In the genomic region with DNA sequence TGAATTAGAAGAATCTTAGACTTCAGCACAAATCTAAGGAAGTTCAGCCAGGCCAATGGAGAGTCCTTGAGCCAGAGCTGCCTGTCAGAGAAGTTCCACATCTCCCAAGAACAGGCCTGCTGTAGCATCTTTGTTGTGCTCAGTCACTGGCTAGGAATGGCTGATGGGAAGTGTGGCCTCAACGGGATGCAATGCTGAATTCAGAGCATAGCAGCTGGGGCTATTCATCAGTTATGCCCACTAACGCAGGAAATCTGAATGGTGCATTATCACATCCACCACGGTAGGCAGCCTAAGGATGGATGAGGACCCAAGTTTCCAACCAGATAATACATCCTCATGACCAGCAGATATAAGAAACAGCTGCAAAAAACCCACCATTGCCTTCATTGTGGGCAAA, we compare ENCODE assay signal across 1 cellular context.
TF ChIP-seq lines count a peak whose summit lies in the region.

No MANE protein-coding gene starts in this region.

TF ChIP-seq in IMR-90, 13 proteins besides CTCF, POLR2A, EP300 and RAD21:
- TF ChIP-seq, protein P1, sequence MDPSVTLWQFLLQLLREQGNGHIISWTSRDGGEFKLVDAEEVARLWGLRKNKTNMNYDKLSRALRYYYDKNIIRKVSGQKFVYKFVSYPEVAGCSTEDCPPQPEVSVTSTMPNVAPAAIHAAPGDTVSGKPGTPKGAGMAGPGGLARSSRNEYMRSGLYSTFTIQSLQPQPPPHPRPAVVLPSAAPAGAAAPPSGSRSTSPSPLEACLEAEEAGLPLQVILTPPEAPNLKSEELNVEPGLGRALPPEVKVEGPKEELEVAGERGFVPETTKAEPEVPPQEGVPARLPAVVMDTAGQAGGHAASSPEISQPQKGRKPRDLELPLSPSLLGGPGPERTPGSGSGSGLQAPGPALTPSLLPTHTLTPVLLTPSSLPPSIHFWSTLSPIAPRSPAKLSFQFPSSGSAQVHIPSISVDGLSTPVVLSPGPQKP (IDR thresholded peaks at IDR 0.05; ENCODE audit: borderline replicate concordance, low read depth, low read length): no peak
- TF ChIP-seq RCOR1 (IDR thresholded peaks at IDR 0.05; ENCODE audit: insufficient replicate concordance, low read length) (no peak), FOS (IDR thresholded peaks at IDR 0.05; ENCODE audit: low read depth, low read length) (no peak), CHD1 (IDR thresholded peaks at IDR 0.05; ENCODE audit: low read depth, low read length) (no peak), CEBPB (IDR thresholded peaks at IDR 0.05; ENCODE audit: low read depth, low read length) (no peak), BHLHE40 (IDR thresholded peaks at IDR 0.05; ENCODE audit: low read depth, low read length) (no peak), MAZ (IDR thresholded peaks at IDR 0.05; ENCODE audit: borderline replicate concordance, low read depth, low read length) (no peak), MAFK (IDR thresholded peaks at IDR 0.05; ENCODE audit: low read depth, low read length) (no peak), SMC3 (IDR thresholded peaks at IDR 0.05; ENCODE audit: low read depth, low read length) (no peak), NFE2L2 (IDR thresholded peaks at IDR 0.05; ENCODE audit: low read depth, low read length) (no peak), RFX5 (IDR thresholded peaks at IDR 0.05; ENCODE audit: low read depth, low read length) (no peak), MXI1 (IDR thresholded peaks at IDR 0.05; ENCODE audit: borderline replicate concordance, low read depth, low read length) (no peak)
- TF ChIP-seq, protein P2, sequence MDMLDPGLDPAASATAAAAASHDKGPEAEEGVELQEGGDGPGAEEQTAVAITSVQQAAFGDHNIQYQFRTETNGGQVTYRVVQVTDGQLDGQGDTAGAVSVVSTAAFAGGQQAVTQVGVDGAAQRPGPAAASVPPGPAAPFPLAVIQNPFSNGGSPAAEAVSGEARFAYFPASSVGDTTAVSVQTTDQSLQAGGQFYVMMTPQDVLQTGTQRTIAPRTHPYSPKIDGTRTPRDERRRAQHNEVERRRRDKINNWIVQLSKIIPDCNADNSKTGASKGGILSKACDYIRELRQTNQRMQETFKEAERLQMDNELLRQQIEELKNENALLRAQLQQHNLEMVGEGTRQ (IDR thresholded peaks at IDR 0.05; ENCODE audit: low read depth, low read length): no peak
